In genomic region chr6:98605705-98606104, GRCh38 we compare ENCODE assay signal across 32 cellular contexts.
"Had no signal": no experiment of that assay in that cellular context is flagged by ENCODE, and none has a peak within 500 bp of the region (broad histone marks: within the 10 kb centered on the region; RNA-seq: fewer than 3 reads in every experiment).

No MANE protein-coding gene starts in this region.

- H3K27ac ChIP-seq: ascending aorta, cardiac muscle cell, WERI-Rb-1 had no signal

- H3K4me3 ChIP-seq: ascending aorta, cardiac muscle cell had no signal

- H3K36me3 ChIP-seq: ascending aorta, cardiac muscle cell, WERI-Rb-1 had no signal

- H3K27me3 ChIP-seq: ascending aorta, cardiac muscle cell had no signal

- FAIRE-seq: bronchial epithelial cell, TTC549 had no signal

- H3K4me1 ChIP-seq: ascending aorta had no signal

- H3K9me3 ChIP-seq: ascending aorta had no signal

- ATAC-seq: activated CD4-positive, alpha-beta T cell treated with anti-CD3 and anti-CD28 coated beads for 36 hours; activated CD4-positive, CD25-positive, alpha-beta regulatory T cell treated with anti-CD3 and anti-CD28 coated beads, Interleukin-2, amount 50 U/mL, for 24 hours; activated CD8-positive, alpha-beta memory T cell treated with anti-CD3 and anti-CD28 coated beads, Interleukin-2, amount 10 ng/mL, durations not matched to agents 7 days and 5 days; activated CD8-positive, alpha-beta T cell treated with anti-CD3 and anti-CD28 coated beads, Interleukin-2, amount 10 ng/mL, durations not matched to agents 7 days and 5 days; activated naive CD8-positive, alpha-beta T cell treated with anti-CD3 and anti-CD28 coated beads, Interleukin-2, amount 50 U/mL, for 24 hours; WTC11 had no signal

- DNase-seq: activated CD4-positive, alpha-beta memory T cell treated with anti-CD3 and anti-CD28 coated beads, Interleukin-2, amount 10 ng/mL, durations not matched to agents 7 days and 5 days; activated CD4-positive, alpha-beta T cell treated with anti-CD3 and anti-CD28 coated beads for 1 hour; activated CD4-positive, alpha-beta T cell treated with anti-CD3 and anti-CD28 coated beads for 36 hours; activated CD4-positive, alpha-beta T cell treated with anti-CD3 and anti-CD28 coated beads for 48 hours; activated CD4-positive, alpha-beta T cell treated with anti-CD3 and anti-CD28 coated beads, Interleukin-2, amount 10 ng/mL, durations not matched to agents 7 days and 5 days; activated CD4-positive, alpha-beta T cell treated with anti-CD3 and anti-CD28 coated beads, Interleukin-2, amount 50 U/mL, for 48 hours; activated CD4-positive, CD25-positive, alpha-beta regulatory T cell; activated CD8-positive, alpha-beta memory T cell treated with anti-CD3 and anti-CD28 coated beads for 24 hours; activated CD8-positive, alpha-beta memory T cell treated with anti-CD3 and anti-CD28 coated beads, Interleukin-2, amount 10 ng/mL, durations not matched to agents 7 days and 5 days; activated CD8-positive, alpha-beta memory T cell treated with anti-CD3 and anti-CD28 coated beads, Interleukin-2, amount 50 U/mL, for 48 hours; activated CD8-positive, alpha-beta T cell treated with anti-CD3 and anti-CD28 coated beads, Interleukin-2, amount 10 ng/mL, durations not matched to agents 7 days and 5 days; activated effector memory CD4-positive, alpha-beta T cell treated with Interleukin-2 at 50 U/mL for 16 hours; activated gamma-delta T cell; activated naive CD4-positive, alpha-beta T cell treated with anti-CD3 and anti-CD28 coated beads, Interleukin-2, amount 10 ng/mL, durations not matched to agents 7 days and 5 days; activated naive CD4-positive, alpha-beta T cell treated with Interleukin-2 at 50 U/mL for 16 hours; activated naive CD8-positive, alpha-beta T cell treated with anti-CD3 and anti-CD28 coated beads, Interleukin-2, amount 10 ng/mL, durations not matched to agents 7 days and 5 days; activated naive CD8-positive, alpha-beta T cell treated with anti-CD3 and anti-CD28 coated beads, Interleukin-2, amount 50 U/mL, for 24 hours; activated T-cell treated with anti-CD3 and anti-CD28 coated beads, Interleukin-2, amount 50 U/mL, for 24 hours; activated T-cell treated with anti-CD3 and anti-CD28 coated beads, Interleukin-2, amount 50 U/mL, for 48 hours; amygdala; anterior cingulate cortex; caudate nucleus; cerebellar nuclear complex; T-helper 2 cell; T-helper 9 cell; WERI-Rb-1 had no signal
